ENCODE assay signal across 10 cellular contexts in the genomic region with DNA sequence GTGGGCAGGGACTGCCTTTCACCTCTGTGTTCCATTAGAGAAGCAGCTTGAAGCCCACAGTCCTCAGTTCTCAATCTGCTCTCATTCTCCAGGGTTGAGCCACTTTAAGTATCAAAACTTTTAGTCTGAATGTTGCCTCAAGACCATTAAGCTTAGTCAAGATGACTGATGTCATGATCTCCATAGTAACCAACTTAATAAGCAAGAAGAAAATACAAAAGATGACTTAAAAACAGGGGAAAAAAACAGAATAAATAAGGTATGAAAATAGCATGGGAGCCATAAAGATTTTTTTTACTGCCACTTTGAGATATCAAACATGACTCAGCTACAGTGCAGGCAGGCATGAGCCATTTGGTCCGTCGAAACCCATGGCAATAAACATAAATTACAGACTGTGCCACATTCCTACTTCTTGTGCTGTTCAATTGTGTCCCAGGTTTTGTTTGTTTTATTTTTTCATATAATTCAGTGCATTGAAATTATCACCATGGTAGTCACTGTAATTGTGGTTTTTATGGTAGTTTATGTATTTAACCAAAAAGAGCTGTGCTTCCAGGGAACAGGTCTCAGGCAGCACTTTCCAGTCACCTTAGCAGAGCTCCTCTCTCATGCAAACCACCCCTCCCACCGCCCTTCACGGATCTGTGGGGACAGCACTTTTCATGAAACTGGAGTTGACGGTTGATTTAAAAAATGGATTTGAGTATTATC.
DNase-seq lines count a peak whose midpoint lies in the region; ATAC-seq and TF ChIP-seq lines count a peak whose summit lies in the region.
"Had no signal": no experiment of that assay in that cellular context is flagged by ENCODE, and none has a peak within 500 bp of the region (broad histone marks: within the 10 kb centered on the region; RNA-seq: fewer than 3 reads in every experiment).

No MANE protein-coding gene starts in this region.

- TF ChIP-seq POLR2A in vagina (IDR thresholded peaks at IDR 0.05), result no peak

- no peak overlapping the region for H3K27ac ChIP-seq in vagina
- H3K27ac ChIP-seq: Peyer's patch had no signal

- no peak for ATAC-seq in GM21786 (IDR thresholded peaks at IDR 0.05; ENCODE audit: unreplicated experiment)
- ATAC-seq in HG03108 (IDR thresholded peaks at IDR 0.05; ENCODE audit: unreplicated experiment), result no peak
- ATAC-seq: sciatic nerve had no signal

- H3K4me1 Mint-ChIP-seq in immature natural killer cell, result peaks cover 60 to 61% of the 10 kb centered on the region in 2 donors

- no peak overlapping the region for H3K4me3 Mint-ChIP-seq in immature natural killer cell

- H3K9me3 ChIP-seq in vagina, result no peaks in the 10 kb centered on the region
- H3K9me3 ChIP-seq: Peyer's patch had no signal

- H3K4me1 ChIP-seq in vagina, result no peaks in the 10 kb centered on the region
- H3K4me1 ChIP-seq: Peyer's patch had no signal

- intact Hi-C loops in vagina (cut with DNase I), result no loop called here

- H3K36me3 Mint-ChIP-seq in immature natural killer cell, result no peaks in the 10 kb centered on the region

- peak; percentile 40 for DNase-seq in AG09309 (ENCODE audit: low read depth)
- peak; percentile 43 for DNase-seq in GM04503 (ENCODE audit: low read depth)
- peak; percentile 54 for DNase-seq in NCI-H526 treated with DMSO at 0.1 percent for 48 hours (lab: John Stamatoyannopoulos, UW)
- DNase-seq in immature natural killer cell, result no peak
- no peak for DNase-seq in vagina (ENCODE audit: extremely low spot score in 2 of 2)
- no peak for DNase-seq in NCI-H2196 treated with DMSO at 0.1 percent for 48 hours (lab: John Stamatoyannopoulos, UW; ENCODE audit: unreplicated experiment)
- DNase-seq: Peyer's patch had no signal

- TF ChIP-seq CTCF in AG09309 (IDR thresholded peaks at IDR 0.05; ENCODE audit: control insufficient read depth, insufficient read depth, low read depth, low read length, missing control alignments) (no peak), vagina (IDR thresholded peaks at IDR 0.05) (no peak)

- H3K27ac Mint-ChIP-seq in immature natural killer cell, result peak overlapping the region in 5 of 6 donors; percentile 5 to 98 (median 86)

- H3K27me3 Mint-ChIP-seq in immature natural killer cell (ENCODE audit: low read depth in 3 of 3), result peaks cover 3 to 18% (median 4%) of the 10 kb centered on the region in 3 donors

- no peaks in the 10 kb centered on the region for H3K36me3 ChIP-seq in vagina
- H3K36me3 ChIP-seq: Peyer's patch had no signal

- H3K27me3 ChIP-seq in vagina, result no peaks in the 10 kb centered on the region
- H3K27me3 ChIP-seq: Peyer's patch had no signal

- peaks cover 0 to 1% (median 0%) of the 10 kb centered on the region in 6 donors for H3K9me3 Mint-ChIP-seq in immature natural killer cell

- H3K4me3 ChIP-seq in AG09309 (ENCODE audit: control insufficient read depth, low read depth, low read length) (no peak overlapping the region), vagina (no peak overlapping the region)
- H3K4me3 ChIP-seq: Peyer's patch had no signal

Comparison
In these comparisons a context has a peak if more than half of its experiments do, and no peak if none do; other contexts are left out.
1. DNase-seq: peak in AG09309 (single experiment), GM04503 (single experiment) and NCI-H526 treated with DMSO at 0.1 percent for 48 hours (single experiment); none in immature natural killer cell (0 of 3), vagina (0 of 2) and NCI-H2196 treated with DMSO at 0.1 percent for 48 hours (single experiment).